In the genomic region with DNA sequence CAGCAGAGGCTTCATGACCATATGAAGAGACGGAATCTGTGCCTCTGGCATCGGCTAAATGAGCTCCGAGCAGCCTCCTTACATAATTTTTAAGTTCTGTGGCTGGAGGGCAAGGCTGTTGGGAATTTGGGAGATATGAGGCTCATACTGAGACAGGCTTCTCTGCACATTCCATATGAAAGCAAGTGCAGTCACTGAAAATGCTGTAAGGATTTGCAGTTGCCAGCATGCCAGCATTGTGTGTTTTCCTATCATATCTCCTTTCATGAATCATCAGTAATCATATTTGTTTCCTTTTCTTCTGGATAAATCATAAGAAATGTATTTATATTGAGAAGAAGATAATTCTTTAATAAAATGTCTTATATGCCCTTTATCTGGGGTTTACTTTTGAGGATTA, we compare ENCODE assay signal across 27 cellular contexts.
"Had no signal": no experiment of that assay in that cellular context is flagged by ENCODE, and none has a peak within 500 bp of the region (broad histone marks: within the 10 kb centered on the region; RNA-seq: fewer than 3 reads in every experiment).

No MANE protein-coding gene starts in this region.

- H3K36me3 Mint-ChIP-seq: activated naive CD8-positive, alpha-beta T cell treated with anti-CD3 and anti-CD28 coated beads, Interleukin-2, amount 10 ng/mL, durations not matched to agents 7 days and 5 days; naive B cell had no signal

- H3K27ac Mint-ChIP-seq: activated B cell treated with CpG ODN at 0.5 μM for 24 hours; activated CD4-positive, alpha-beta T cell treated with anti-CD3 and anti-CD28 coated beads for 36 hours; activated naive CD8-positive, alpha-beta T cell treated with anti-CD3 and anti-CD28 coated beads, Interleukin-2, amount 10 ng/mL, durations not matched to agents 7 days and 5 days; activated T-helper 2 cell treated with anti-CD3 and anti-CD28 coated beads, Interferon-gamma antibody, Interleukin-2, Interleukin-4, amounts not matched to agents 10 μg/mL and 5 μg/mL and 100 μg/mL, durations not matched to agents 14 hours and 24 hours and 36 hours; naive B cell; T-helper 1 cell treated with Interleukin-12 subunit alpha and Interleukin-12 subunit beta and Interleukin-4 antibody, amounts not matched to agents 30 μg/mL and 1 μg/mL, for 36 hours had no signal

- H3K27me3 ChIP-seq: gastroesophageal sphincter, SJSA1, upper lobe of right lung had no signal

- DNase-seq: activated B cell treated with CpG ODN at 0.5 μM for 24 hours; activated CD4-positive, alpha-beta T cell treated with anti-CD3 and anti-CD28 coated beads for 36 hours; activated CD4-positive, alpha-beta T cell treated with anti-CD3 and anti-CD28 coated beads, Interleukin-2, amount 50 U/mL, for 4 hours; activated CD8-positive, alpha-beta memory T cell treated with anti-CD3 and anti-CD28 coated beads, Interleukin-2, amount 50 U/mL, for 48 hours; activated naive CD4-positive, alpha-beta T cell; activated naive CD8-positive, alpha-beta T cell treated with anti-CD3 and anti-CD28 coated beads, Interleukin-2, amount 10 ng/mL, durations not matched to agents 7 days and 5 days; activated T-cell treated with anti-CD3 and anti-CD28 coated beads, Interleukin-2, amount 50 U/mL, for 4 hours; caudate nucleus; effector memory CD4-positive, alpha-beta T cell; head of caudate nucleus; kidney; lower lobe of right lung; naive B cell; occipital lobe; posterior cingulate gyrus; stimulated activated CD4-positive, alpha-beta T cell treated with anti-CD3 and anti-CD28 coated beads, Interleukin-2, amount 100 ng/mL, for 48 hours; stimulated activated CD8-positive, alpha-beta memory T cell treated with anti-CD3 and anti-CD28 coated beads, Interleukin-4, amount 100 ng/mL, for 48 hours; stimulated activated naive CD4-positive, alpha-beta T cell treated with Interleukin-2 at 50 U/mL for 16 hours; T1000; upper lobe of right lung had no signal

- H3K4me1 ChIP-seq: gastroesophageal sphincter, lower lobe of right lung, SJSA1, upper lobe of right lung had no signal

- H3K4me3 Mint-ChIP-seq: activated B cell treated with CpG ODN at 0.5 μM for 24 hours; activated CD4-positive, alpha-beta T cell treated with anti-CD3 and anti-CD28 coated beads for 36 hours; activated naive CD8-positive, alpha-beta T cell treated with anti-CD3 and anti-CD28 coated beads, Interleukin-2, amount 10 ng/mL, durations not matched to agents 7 days and 5 days; activated T-cell treated with anti-CD3 and anti-CD28 coated beads, Interleukin-2, amount 50 U/mL, for 4 hours; naive B cell; T-helper 1 cell treated with Interleukin-12 subunit alpha and Interleukin-12 subunit beta and Interleukin-4 antibody, amounts not matched to agents 30 μg/mL and 1 μg/mL, for 36 hours had no signal

- H3K4me3 ChIP-seq: gastroesophageal sphincter, lower lobe of right lung, SJSA1, upper lobe of right lung had no signal

- ATAC-seq: activated CD4-positive, alpha-beta T cell treated with anti-CD3 and anti-CD28 coated beads for 36 hours; activated T-cell treated with anti-CD3 and anti-CD28 coated beads, Interleukin-2, amount 50 U/mL, for 4 hours; gastroesophageal sphincter; left lobe of liver; lower lobe of right lung; sciatic nerve; upper lobe of right lung had no signal

- H3K36me3 ChIP-seq: gastroesophageal sphincter, lower lobe of right lung, SJSA1, upper lobe of right lung had no signal

- H3K9me3 ChIP-seq: gastroesophageal sphincter, lower lobe of right lung, SJSA1, upper lobe of right lung had no signal

- H3K9me3 Mint-ChIP-seq: activated naive CD8-positive, alpha-beta T cell treated with anti-CD3 and anti-CD28 coated beads, Interleukin-2, amount 10 ng/mL, durations not matched to agents 7 days and 5 days; activated T-cell treated with anti-CD3 and anti-CD28 coated beads, Interleukin-2, amount 50 U/mL, for 4 hours had no signal

- H3K4me1 Mint-ChIP-seq: activated B cell treated with CpG ODN at 0.5 μM for 24 hours; activated CD4-positive, alpha-beta T cell treated with anti-CD3 and anti-CD28 coated beads for 36 hours; activated naive CD8-positive, alpha-beta T cell treated with anti-CD3 and anti-CD28 coated beads, Interleukin-2, amount 10 ng/mL, durations not matched to agents 7 days and 5 days; naive B cell had no signal

- H3K27ac ChIP-seq: epithelial cell of prostate, gastroesophageal sphincter, lower lobe of right lung, SJSA1, upper lobe of right lung had no signal

- H3K27me3 Mint-ChIP-seq: activated B cell treated with CpG ODN at 0.5 μM for 24 hours; activated CD4-positive, alpha-beta T cell treated with anti-CD3 and anti-CD28 coated beads for 36 hours; activated naive CD8-positive, alpha-beta T cell treated with anti-CD3 and anti-CD28 coated beads, Interleukin-2, amount 10 ng/mL, durations not matched to agents 7 days and 5 days; naive B cell had no signal
